In genomic region chr14:56487090-56487667, GRCh38 we compare ENCODE assay signal across 9 cellular contexts.
A peak's percentile ranks its signal among the peaks of the same experiment; 100 is the strongest.
DNase-seq lines count a peak whose midpoint lies in the region; ATAC-seq, FAIRE-seq and TF ChIP-seq lines count a peak whose summit lies in the region.
"Had no signal": no experiment of that assay in that cellular context is flagged by ENCODE, and none has a peak within 500 bp of the region (broad histone marks: within the 10 kb centered on the region; RNA-seq: fewer than 3 reads in every experiment).

No MANE protein-coding gene starts in this region.

- H3K4me3 Mint-ChIP-seq in progenitor cell of endocrine pancreas (ENCODE audit: low read depth): no peak overlapping the region
- no peak overlapping the region for H3K4me3 Mint-ChIP-seq in activated T-cell treated with anti-CD3 and anti-CD28 coated beads, Interleukin-2, amount 50 U/mL, for 24 hours

- FAIRE-seq in endothelial cell of umbilical vein (lab: Jason Lieb, UNC): peak; percentile 61

- ATAC-seq in GM18909 (IDR thresholded peaks at IDR 0.05; ENCODE audit: poor library complexity, unreplicated experiment): no peak

- H3K4me3 ChIP-seq in GM06990 (replicated peaks; ENCODE audit: low read depth, low read length) (no peak overlapping the region), endothelial cell of umbilical vein (replicated peaks in 1 of 3; ENCODE audit: insufficient read depth in 1 of 3, low read depth in 1 of 3, low read length in 3 of 3) (no peak overlapping the region)

- no peak overlapping the region for H3K4me2 ChIP-seq in endothelial cell of umbilical vein (ENCODE audit: insufficient read depth, low read length)

- H3K4me1 Mint-ChIP-seq in progenitor cell of endocrine pancreas (ENCODE audit: low read depth): peaks cover 2% of the 10 kb centered on the region
- peaks cover 8% of the 10 kb centered on the region for H3K4me1 Mint-ChIP-seq in activated T-cell treated with anti-CD3 and anti-CD28 coated beads, Interleukin-2, amount 50 U/mL, for 24 hours (ENCODE audit: low read depth)

- H3K27me3 ChIP-seq in GM06990 (replicated peaks; ENCODE audit: control insufficient read depth, insufficient read depth, low read length): no peaks in the 10 kb centered on the region
- peaks cover 2 to 3% of the 10 kb centered on the region in 2 experiments for H3K27me3 ChIP-seq in endothelial cell of umbilical vein (ENCODE audit: control insufficient read depth in 2 of 2, insufficient read depth in 2 of 2, low read length in 2 of 2)

- H3K9me3 ChIP-seq in endothelial cell of umbilical vein (replicated peaks; ENCODE audit: control insufficient read depth, insufficient read depth, low read length): no peaks in the 10 kb centered on the region

- H3K27me3 Mint-ChIP-seq in progenitor cell of endocrine pancreas: peaks cover 11% of the 10 kb centered on the region
- H3K27me3 Mint-ChIP-seq in activated T-cell treated with anti-CD3 and anti-CD28 coated beads, Interleukin-2, amount 50 U/mL, for 24 hours: no peaks in the 10 kb centered on the region

- no peaks in the 10 kb centered on the region for H3K4me1 ChIP-seq in endothelial cell of umbilical vein (ENCODE audit: control insufficient read depth, extremely low read depth, insufficient read depth, low read length)

- TF ChIP-seq CTCF in GM06990 (IDR thresholded peaks at IDR 0.05; ENCODE audit: insufficient read depth, low read length, poor library complexity, severe bottlenecking) (peak; percentile 20), endothelial cell of umbilical vein (IDR thresholded peaks at IDR 0.05; ENCODE audit: extremely low read depth in 1 of 2, insufficient read depth in 1 of 2, low read depth in 1 of 2, low read length in 2 of 2) (peak; percentile 30 to 40), progenitor cell of endocrine pancreas (IDR thresholded peaks at IDR 0.05; ENCODE audit: unreplicated experiment) (peak; percentile 53), GM20000 (IDR thresholded peaks at IDR 0.05; ENCODE audit: extremely low read depth, missing control alignments) (no peak)

- H3K27ac ChIP-seq in endothelial cell of umbilical vein (ENCODE audit: insufficient read depth, low read depth, low read length): no peak overlapping the region

- intact Hi-C loops in endothelial cell of umbilical vein (cut with micrococcal nuclease): loop anchor here (1.0 to 10.0 kb wide), 3 partner anchors 1040 to 1272 kb away; partner anchors contain the start of gene FBXO34

- no peak overlapping the region for H3K9ac ChIP-seq in endothelial cell of umbilical vein (replicated peaks; ENCODE audit: extremely low read depth, insufficient read depth, low read length)

- no peaks in the 10 kb centered on the region for H3K9me1 ChIP-seq in endothelial cell of umbilical vein (replicated peaks; ENCODE audit: control insufficient read depth, extremely low read depth, insufficient read depth, low read length)

- no peaks in the 10 kb centered on the region for H3K79me2 ChIP-seq in endothelial cell of umbilical vein (ENCODE audit: control insufficient read depth, insufficient read depth, low read length)

- H3K9me3 Mint-ChIP-seq in progenitor cell of endocrine pancreas (ENCODE audit: low read depth): no peaks in the 10 kb centered on the region
- H3K9me3 Mint-ChIP-seq in activated T-cell treated with anti-CD3 and anti-CD28 coated beads, Interleukin-2, amount 50 U/mL, for 24 hours: no peaks in the 10 kb centered on the region

- H3K27ac Mint-ChIP-seq in progenitor cell of endocrine pancreas: no peak overlapping the region
- H3K27ac Mint-ChIP-seq in activated T-cell treated with anti-CD3 and anti-CD28 coated beads, Interleukin-2, amount 50 U/mL, for 24 hours: no peak overlapping the region

- no peak overlapping the region for H2AFZ ChIP-seq in endothelial cell of umbilical vein (ENCODE audit: low read depth, low read length)

- no peak for TF ChIP-seq POLR2A in endothelial cell of umbilical vein (IDR thresholded peaks at IDR 0.05; ENCODE audit: low read depth, low read length)

- H3K36me3 Mint-ChIP-seq in progenitor cell of endocrine pancreas (ENCODE audit: insufficient read depth): no peaks in the 10 kb centered on the region
- no peaks in the 10 kb centered on the region for H3K36me3 Mint-ChIP-seq in activated T-cell treated with anti-CD3 and anti-CD28 coated beads, Interleukin-2, amount 50 U/mL, for 24 hours (ENCODE audit: low read depth)

- DNase-seq in GM06990 (ENCODE audit: extremely low read depth, insufficient read length): no peak
- DNase-seq in NCI-H748 (lab: John Stamatoyannopoulos, UW; ENCODE audit: unreplicated experiment): peak; percentile 45
- peak; percentile 47 for DNase-seq in endothelial cell of umbilical vein (ENCODE audit: low read depth, low spot score)
- no peak for DNase-seq in progenitor cell of endocrine pancreas (ENCODE audit: low spot score, unreplicated experiment)
- DNase-seq in activated T-cell treated with anti-CD3 and anti-CD28 coated beads, Interleukin-2, amount 50 U/mL, for 24 hours: no peak
- no peak for DNase-seq in NCI-H187 treated with DMSO at 0.1 percent for 48 hours (lab: John Stamatoyannopoulos, UW)
- no peak for DNase-seq in GM20000 (ENCODE audit: low spot score)
- DNase-seq: GOT3 had no signal

- H3K36me3 ChIP-seq in GM06990 (ENCODE audit: control insufficient read depth, insufficient read depth, low read length) (no peaks in the 10 kb centered on the region), endothelial cell of umbilical vein (ENCODE audit: control insufficient read depth in 2 of 2, extremely low read depth in 1 of 2, insufficient read depth in 2 of 2, low read length in 2 of 2) (no peaks in the 10 kb centered on the region)

- H4K20me1 ChIP-seq in endothelial cell of umbilical vein (replicated peaks; ENCODE audit: control insufficient read depth, extremely low read depth, insufficient read depth, low read length): no peaks in the 10 kb centered on the region

- CTCF ChIA-PET in endothelial cell of umbilical vein (lab: Charles Lee): interaction anchor here (0.7 to 6.2 kb wide), 18 partner anchors 11 to 1133 kb away, joined by 3 to 115 read pairs (median 4); partner anchors contain the start of gene TBPL2

- dilution Hi-C loops in endothelial cell of umbilical vein (cut with MboI; ENCODE audit: extremely low pct_ligation_motif_present, low sequenced_read_pairs): no loop called here

- BruUV-seq in endothelial cell of umbilical vein (replicated peaks; lab: Mats Ljungman, UMichigan): no TSS peak

- POLR2A ChIA-PET in endothelial cell of umbilical vein (lab: Charles Lee): no interaction called here

TF ChIP-seq in endothelial cell of umbilical vein, 7 proteins besides CTCF, POLR2A, EP300 and RAD21:
- TF ChIP-seq MYC (IDR thresholded peaks at IDR 0.05; ENCODE audit: low read depth, low read length) (no peak), JUN (IDR thresholded peaks at IDR 0.05; ENCODE audit: borderline replicate concordance, insufficient read depth, insufficient read length, low read depth) (no peak), FOS (IDR thresholded peaks at IDR 0.05; ENCODE audit: borderline replicate concordance, insufficient read depth, low read length) (no peak), POLR2AphosphoS5 (IDR thresholded peaks at IDR 0.05; ENCODE audit: insufficient read depth, low read depth, low read length) (no peak), EZH2 (IDR thresholded peaks at IDR 0.05; ENCODE audit: borderline replicate concordance, low read depth, low read length, severe bottlenecking) (no peak), MAX (IDR thresholded peaks at IDR 0.05; ENCODE audit: insufficient read depth, insufficient read length) (no peak), GATA2 (IDR thresholded peaks at IDR 0.05; ENCODE audit: insufficient read depth, insufficient read length, low read depth, low read length) (no peak)

Comparison
In these comparisons a context has a peak if more than half of its experiments do, and no peak if none do; other contexts are left out.
1. DNase-seq: peak in NCI-H748 (single experiment) and endothelial cell of umbilical vein (single experiment); none in GM06990 (single experiment), progenitor cell of endocrine pancreas (single experiment), activated T-cell treated with anti-CD3 and anti-CD28 coated beads, Interleukin-2, amount 50 U/mL, for 24 hours (single experiment), NCI-H187 treated with DMSO at 0.1 percent for 48 hours (single experiment) and GM20000 (single experiment).